Comparison of ENCODE assay signal across 9 cellular contexts in genomic region chr4:72326692-72327632, GRCh38.
DNase-seq lines count a peak whose midpoint lies in the region; ATAC-seq and TF ChIP-seq lines count a peak whose summit lies in the region.
"Had no signal": no experiment of that assay in that cellular context is flagged by ENCODE, and none has a peak within 500 bp of the region (broad histone marks: within the 10 kb centered on the region; RNA-seq: fewer than 3 reads in every experiment).

No MANE protein-coding gene starts in this region.

- H3K36me3 ChIP-seq in left lung (no peaks in the 10 kb centered on the region), vagina (no peaks in the 10 kb centered on the region), aorta (ENCODE audit: control insufficient read depth in 1 of 2, insufficient read depth in 2 of 2, low read length in 1 of 2) (no peaks in the 10 kb centered on the region)
- H3K36me3 ChIP-seq: BLaER1 had no signal

- H3K27ac ChIP-seq in left lung (no peak overlapping the region), vagina (no peak overlapping the region), aorta (ENCODE audit: low read depth in 1 of 2, low read length in 2 of 2) (no peak overlapping the region)
- H3K27ac ChIP-seq: BLaER1 had no signal

- no peaks in the 10 kb centered on the region for H3K4me1 ChIP-seq in left lung
- H3K4me1 ChIP-seq in vagina = no peaks in the 10 kb centered on the region
- no peaks in the 10 kb centered on the region for H3K4me1 ChIP-seq in aorta (ENCODE audit: control insufficient read depth in 1 of 2, insufficient read depth in 2 of 2, low read length in 2 of 2)
- H3K4me1 ChIP-seq: BLaER1 had no signal

- no peaks in the 10 kb centered on the region for H3K9me3 ChIP-seq in left lung
- H3K9me3 ChIP-seq in vagina = no peaks in the 10 kb centered on the region
- no peaks in the 10 kb centered on the region for H3K9me3 ChIP-seq in aorta (ENCODE audit: control insufficient read depth, low read length)
- H3K9me3 ChIP-seq: BLaER1 had no signal

- TF ChIP-seq POLR2A in NB4 (IDR thresholded peaks at IDR 0.05; ENCODE audit: extremely low read depth, insufficient read length) (no peak), vagina (IDR thresholded peaks at IDR 0.05) (no peak)

- DNase-seq in NCI-H1105 treated with DMSO at 0.1 percent for 48 hours (lab: John Stamatoyannopoulos, UW) = peak; percentile 24
- DNase-seq in NCI-H1105 (lab: John Stamatoyannopoulos, UW) = no peak
- peak; percentile 30 for DNase-seq in NB4 (ENCODE audit: low read depth)
- DNase-seq in astrocyte of the spinal cord (ENCODE audit: low read depth, low spot score) = peak; percentile 61
- DNase-seq in left lung = no peak
- no peak for DNase-seq in vagina (ENCODE audit: extremely low spot score in 2 of 2)
- no peak for DNase-seq in aorta

- H3K4me3 ChIP-seq in NB4 (ENCODE audit: low read depth, low read length) (no peak overlapping the region), astrocyte of the spinal cord (ENCODE audit: low read depth, low read length) (no peak overlapping the region), left lung (no peak overlapping the region), vagina (no peak overlapping the region), aorta (ENCODE audit: low read length in 2 of 2) (no peak overlapping the region)
- H3K4me3 ChIP-seq: BLaER1 had no signal

- WGBS in aorta, 2 donors = 57 to 58% methylated on average over 2 of the region's 2 CpGs

- TF ChIP-seq CTCF in NB4 (IDR thresholded peaks at IDR 0.05; ENCODE audit: low read depth, low read length) (peak; percentile 29), astrocyte of the spinal cord (IDR thresholded peaks at IDR 0.05; ENCODE audit: low read depth, low read length) (peak; percentile 58), left lung (IDR thresholded peaks at IDR 0.05) (peak in 1 of 2 donors; percentile 61), vagina (IDR thresholded peaks at IDR 0.05) (no peak)

- in situ Hi-C loops in astrocyte of the spinal cord (cut with HindIII; ENCODE audit: low sequenced_read_pairs) = no loop called here

- ATAC-seq in left lung = peak; percentile 60
- no peak for ATAC-seq in GM18502 (IDR thresholded peaks at IDR 0.05; ENCODE audit: poor library complexity, unreplicated experiment)
- ATAC-seq in aorta (ENCODE audit: low FRiP score) = no peak

- intact Hi-C loops in left lung (cut with DNase I) (loop anchor here in 1 of 2 donors (10.0 kb wide), 1 partner anchor 138 kb away; no protein-coding TSS in a partner anchor), vagina (cut with DNase I) (no loop called here), aorta (cut with DNase I) (loop anchor here in 1 of 2 donors (5.0 to 10.0 kb wide), 2 partner anchors 140 to 688 kb away; no protein-coding TSS in a partner anchor)

- no peaks in the 10 kb centered on the region for H3K27me3 ChIP-seq in left lung
- H3K27me3 ChIP-seq in vagina = no peaks in the 10 kb centered on the region
- H3K27me3 ChIP-seq in aorta (ENCODE audit: control insufficient read depth in 1 of 2, insufficient read depth in 2 of 2, low read length in 1 of 2) = no peaks in the 10 kb centered on the region
- H3K27me3 ChIP-seq: BLaER1 had no signal

Comparison
In these comparisons a context has a peak if more than half of its experiments do, and no peak if none do; other contexts are left out.
1. DNase-seq: peak in NCI-H1105 treated with DMSO at 0.1 percent for 48 hours (single experiment), NB4 (single experiment) and astrocyte of the spinal cord (single experiment); none in NCI-H1105 (single experiment), left lung (0 of 2), vagina (0 of 2) and aorta (0 of 2).
2. CTCF ChIP-seq: peak in NB4 (single experiment) and astrocyte of the spinal cord (single experiment); none in vagina (0 of 3).